Comparison of ENCODE assay signal across 24 cellular contexts in genomic region chr13:75442736-75443234, GRCh38. TPM values are rescaled to one million over a fixed set of nuclear protein-coding genes. Genes with fewer than 3 reads are reported as not detected.
DNase-seq lines count a peak whose midpoint lies in the region; ATAC-seq and TF ChIP-seq lines count a peak whose summit lies in the region.
"Had no signal": no experiment of that assay in that cellular context is flagged by ENCODE, and none has a peak within 500 bp of the region (broad histone marks: within the 10 kb centered on the region; RNA-seq: fewer than 3 reads in every experiment).

No MANE protein-coding gene starts in this region.

- TF ChIP-seq CTCF in heart right ventricle (IDR thresholded peaks at IDR 0.05): no peak
- no peak for TF ChIP-seq CTCF in liver (IDR thresholded peaks at IDR 0.05; ENCODE audit: low read depth, low read length, missing input control)
- no peak for TF ChIP-seq CTCF in CD8-positive, alpha-beta T cell (IDR thresholded peaks at IDR 0.05)

- peak; percentile 6 to 21 for TF ChIP-seq RAD21 in liver (IDR thresholded peaks at IDR 0.05)

- H3K9me3 ChIP-seq in heart right ventricle: peaks cover 0 to 2% (median 0%) of the 10 kb centered on the region in 11 donors
- H3K9me3 ChIP-seq in liver (ENCODE audit: control insufficient read depth in 4 of 4, low read length in 3 of 4): no peaks in the 10 kb centered on the region
- no peaks in the 10 kb centered on the region for H3K9me3 ChIP-seq in CD8-positive, alpha-beta T cell (ENCODE audit: low read length)
- H3K9me3 ChIP-seq: sigmoid colon, SJCRH30, uterus had no signal

- H3K27me3 ChIP-seq in heart right ventricle (no peaks in the 10 kb centered on the region), liver (ENCODE audit: control insufficient read depth in 4 of 4, insufficient read depth in 4 of 4, low read length in 3 of 4) (no peaks in the 10 kb centered on the region)
- no peaks in the 10 kb centered on the region for H3K27me3 ChIP-seq in CD8-positive, alpha-beta T cell (ENCODE audit: insufficient read depth, low read length)
- H3K27me3 ChIP-seq: sigmoid colon, SJCRH30, uterus had no signal

- no peak overlapping the region for H3K4me3 Mint-ChIP-seq in CD8-positive, alpha-beta T cell
- H3K4me3 Mint-ChIP-seq: activated CD4-positive, alpha-beta T cell treated with anti-CD3 and anti-CD28 coated beads, Interleukin-2, amount 10 ng/mL, durations not matched to agents 7 days and 5 days; activated T-cell treated with anti-CD3 and anti-CD28 coated beads, Interleukin-2, amount 50 U/mL, for 4 hours; GM23338; nephron progenitor cell; WTC11 had no signal

- CTCF ChIA-PET in CD8-positive, alpha-beta T cell (lab: Charles Lee): no interaction called here

- POLR2A ChIA-PET in CD8-positive, alpha-beta T cell (lab: Charles Lee): no interaction called here

- intact Hi-C loops in Right ventricle myocardium inferior (cut with DNase I): loop anchor here (5.0 kb wide), 1 partner anchor 35 kb away; no protein-coding TSS in a partner anchor
- intact Hi-C loops in cardiac septum (cut with DNase I): no loop called here
- intact Hi-C loops in heart right ventricle (cut with DNase I): loop anchor here in 2 of 10 donors (5.0 kb wide), 3 partner anchors 35 to 40 kb away; partner anchors contain the start of gene TBC1D4 (in 1 of the 2)
- intact Hi-C loops in CD8-positive, alpha-beta T cell (cut with DNase I, micrococcal nuclease): no loop called here

- peaks cover 3 to 78% (median 36%) of the 10 kb centered on the region in 9 donors for H3K4me1 ChIP-seq in heart right ventricle
- H3K4me1 ChIP-seq in liver (ENCODE audit: control insufficient read depth in 4 of 4, insufficient read depth in 4 of 4, low read length in 3 of 4): peaks cover 3 to 42% (median 21%) of the 10 kb centered on the region in 4 donors
- no peaks in the 10 kb centered on the region for H3K4me1 ChIP-seq in CD8-positive, alpha-beta T cell (ENCODE audit: insufficient read depth, low read length)
- H3K4me1 ChIP-seq: uterus had no signal

- no peaks in the 10 kb centered on the region for H3K9me3 Mint-ChIP-seq in CD8-positive, alpha-beta T cell
- H3K9me3 Mint-ChIP-seq: activated CD4-positive, alpha-beta T cell treated with anti-CD3 and anti-CD28 coated beads, Interleukin-2, amount 10 ng/mL, durations not matched to agents 7 days and 5 days; activated T-cell treated with anti-CD3 and anti-CD28 coated beads, Interleukin-2, amount 50 U/mL, for 4 hours; GM23338; nephron progenitor cell; WTC11 had no signal

- whole genome bisulfite sequencing in heart right ventricle, 2 donors: 61 to 75% methylated on average over 6 of the region's 6 CpGs
- 33% methylated on average over 6 of the region's 6 CpGs for WGBS in liver

- H3K9ac ChIP-seq in liver (ENCODE audit: low read depth in 1 of 2, low read length in 2 of 2): no peak overlapping the region

- DNase-seq in Right ventricle myocardium inferior (ENCODE audit: missing footprints) (no peak), cardiac septum (ENCODE audit: low spot score) (no peak), heart right ventricle (no peak), iPS-NIHi7 (ENCODE audit: extremely low spot score) (no peak)
- DNase-seq in NK-92 treated with Interleukin-12 subunit alpha and Interleukin-12 subunit beta, amount 100 ng/mL, for 24 hours (lab: John Stamatoyannopoulos, UW): no peak
- DNase-seq in CD8-positive, alpha-beta T cell: no peak
- DNase-seq: 8988T; activated CD4-positive, alpha-beta T cell treated with anti-CD3 and anti-CD28 coated beads, Interleukin-2, amount 10 ng/mL, durations not matched to agents 7 days and 5 days; activated T-cell treated with anti-CD3 and anti-CD28 coated beads, Interleukin-2, amount 50 U/mL, for 4 hours; cerebellar nuclear complex; NCI-H1092 treated with DMSO at 0.1 percent for 48 hours; NCI-H187; NCI-H524; nephron progenitor cell; sigmoid colon; SJCRH30; stimulated activated CD4-positive, alpha-beta T cell treated with anti-CD3 and anti-CD28 coated beads, Interleukin-15, amount 100 ng/mL, for 24 hours; stimulated activated naive CD4-positive, alpha-beta T cell; uterus had no signal

- no peaks in the 10 kb centered on the region for H3K4me1 Mint-ChIP-seq in CD8-positive, alpha-beta T cell (ENCODE audit: low read depth)
- H3K4me1 Mint-ChIP-seq: activated CD4-positive, alpha-beta T cell treated with anti-CD3 and anti-CD28 coated beads, Interleukin-2, amount 10 ng/mL, durations not matched to agents 7 days and 5 days had no signal

- H3K4me3 ChIP-seq in heart right ventricle (peak overlapping the region in 1 of 10 donors; percentile 13), liver (ENCODE audit: low read depth in 1 of 3, low read length in 3 of 3) (peak overlapping the region in 2 of 3 donors; percentile 6 to 40)
- no peak overlapping the region for H3K4me3 ChIP-seq in CD8-positive, alpha-beta T cell (ENCODE audit: low read depth, low read length)
- H3K4me3 ChIP-seq: GM23338, lung, sigmoid colon, SJCRH30, uterus had no signal

- H3K27ac ChIP-seq in heart right ventricle: peak overlapping the region; percentile 0 to 87 (median 62)
- peak overlapping the region; percentile 16 to 64 for H3K27ac ChIP-seq in liver (ENCODE audit: low read depth in 1 of 2, low read length in 2 of 2)
- H3K27ac ChIP-seq in CD8-positive, alpha-beta T cell (ENCODE audit: low read depth, low read length): no peak overlapping the region
- H3K27ac ChIP-seq: sigmoid colon, SJCRH30, uterus had no signal

- peaks cover 5% of the 10 kb centered on the region for H3K27me3 Mint-ChIP-seq in CD8-positive, alpha-beta T cell (ENCODE audit: low read depth)

- H3K36me3 Mint-ChIP-seq in CD8-positive, alpha-beta T cell: no peaks in the 10 kb centered on the region
- H3K36me3 Mint-ChIP-seq: WTC11 had no signal

- no peak overlapping the region for H3K27ac Mint-ChIP-seq in CD8-positive, alpha-beta T cell
- H3K27ac Mint-ChIP-seq: activated CD4-positive, alpha-beta T cell treated with anti-CD3 and anti-CD28 coated beads, Interleukin-2, amount 10 ng/mL, durations not matched to agents 7 days and 5 days had no signal

- peak; percentile 52 for ATAC-seq in Right ventricle myocardium inferior
- ATAC-seq in heart right ventricle: peak in 3 of 8 donors; percentile 42 to 44 (median 42)
- no peak for ATAC-seq in GM21423 (IDR thresholded peaks at IDR 0.05; ENCODE audit: unreplicated experiment)
- ATAC-seq in CD8-positive, alpha-beta T cell: no peak
- ATAC-seq: activated T-cell treated with anti-CD3 and anti-CD28 coated beads, Interleukin-2, amount 50 U/mL, for 4 hours; WTC11 had no signal

- H3K36me3 ChIP-seq in heart right ventricle: no peaks in the 10 kb centered on the region
- H3K36me3 ChIP-seq in liver (ENCODE audit: control insufficient read depth in 4 of 4, insufficient read depth in 3 of 4, low read depth in 1 of 4, low read length in 3 of 4): no peaks in the 10 kb centered on the region
- H3K36me3 ChIP-seq in CD8-positive, alpha-beta T cell (ENCODE audit: insufficient read depth, low read length): no peaks in the 10 kb centered on the region
- H3K36me3 ChIP-seq: sigmoid colon, SJCRH30, uterus had no signal

TF ChIP-seq in liver, 16 proteins besides CTCF, POLR2A, EP300 and RAD21:
- no peak for TF ChIP-seq FOXA2 (IDR thresholded peaks at IDR 0.05)
- peak; percentile 15 for TF ChIP-seq REST (IDR thresholded peaks at IDR 0.05)
- TF ChIP-seq HNF4A (conservative IDR thresholded peaks at IDR 0.05): peak; percentile 3 to 47
- TF ChIP-seq YY1 (IDR thresholded peaks at IDR 0.05): peak; percentile 11
TF ChIP-seq in liver: peak in this region for 3.

RNA-seq across cellular contexts. Expression of gene TBC1D4, which starts 39.2 kb away (rescaled TPM):
- 86.8 TPM for total RNA-seq in Right ventricle myocardium inferior
- total RNA-seq in cardiac septum: 84.9 TPM
- 100 to 1,000 TPM in 5 of 10 donors, 10 to 100 TPM in 5; 56.4 to 124 (median 102) TPM for total RNA-seq in heart right ventricle
- polyA plus RNA-seq in heart right ventricle: 10 to 100 TPM; 10.1 to 77.2 TPM
- total RNA-seq in liver: 10 to 100 TPM in 1 of 2 donors, 1 to 10 TPM in 1; 9.2 to 11.1 TPM
- polyA plus RNA-seq in liver: 1 to 10 TPM; 2.3 to 3.8 TPM
- 10 to 100 TPM; 20.2 to 23.1 TPM for total RNA-seq in CD8-positive, alpha-beta T cell
